In the genomic region with DNA sequence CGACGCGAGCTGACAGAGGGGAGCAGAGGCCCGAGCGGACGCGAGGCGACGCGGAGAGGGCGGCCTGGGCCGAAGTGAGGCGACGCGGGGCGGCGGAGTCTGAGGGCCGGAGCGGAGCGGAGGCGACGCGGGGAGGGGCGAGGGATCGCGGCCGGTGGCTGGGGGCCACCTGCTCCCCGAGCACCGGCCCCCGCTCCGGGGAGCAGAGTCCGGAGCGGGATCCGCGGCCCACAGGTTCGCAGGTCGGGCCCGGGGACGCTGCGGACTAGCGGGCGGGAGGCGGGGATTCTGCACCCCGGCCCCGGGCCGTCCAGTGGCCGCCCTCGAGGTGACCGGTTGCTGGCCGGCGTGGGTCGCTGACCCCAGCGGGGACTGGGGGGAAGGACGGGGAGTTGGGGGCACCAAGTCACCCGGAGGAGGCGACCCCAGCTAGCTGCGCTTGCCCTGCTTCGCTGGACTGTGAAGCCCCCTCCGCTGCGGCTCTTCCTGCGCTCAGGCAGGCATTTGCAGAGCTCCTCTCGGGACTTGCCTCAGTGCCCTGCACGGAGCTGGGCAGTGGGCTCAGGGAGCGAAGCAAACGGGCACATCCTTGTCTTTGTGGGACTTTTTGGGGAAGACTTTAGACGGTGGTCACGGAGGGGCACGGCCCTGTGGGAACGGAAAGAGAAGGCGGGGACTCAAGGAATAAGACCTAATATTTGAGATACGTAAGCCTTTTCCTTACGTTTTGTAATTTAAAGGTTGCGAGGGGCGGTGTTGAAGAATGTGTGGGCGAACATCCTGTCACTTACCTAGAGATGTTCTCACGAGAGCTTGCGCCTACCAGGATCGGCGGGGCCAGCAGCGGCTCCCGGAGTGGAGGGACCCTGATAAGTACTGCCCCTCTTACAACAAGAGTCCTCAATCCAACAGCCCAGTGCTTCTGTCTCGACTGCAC, we compare ENCODE assay signal across 8 cellular contexts. TPM values are rescaled to one million over a fixed set of nuclear protein-coding genes. Genes with fewer than 3 reads are reported as not detected.
DNase-seq lines count a peak whose midpoint lies in the region; ATAC-seq and TF ChIP-seq lines count a peak whose summit lies in the region.

No MANE protein-coding gene starts in this region.

- no peak overlapping the region for H2AK5ac ChIP-seq in mesendoderm (ENCODE audit: low read length)

- peaks cover 6% of the 10 kb centered on the region for H3K4me1 ChIP-seq in mesendoderm (ENCODE audit: control insufficient read depth, low read depth, low read length)

- H4K5ac ChIP-seq in mesendoderm (ENCODE audit: low read length) = no peak overlapping the region

- peak overlapping the region; percentile 89 for H3K27ac ChIP-seq in 22Rv1
- peak overlapping the region; percentile 88 for H3K27ac ChIP-seq in mesendoderm (ENCODE audit: low read depth, low read length)

- H4K8ac ChIP-seq in mesendoderm (ENCODE audit: low read depth, low read length) = no peak overlapping the region

- DNase-seq in NCI-H1092 (lab: John Stamatoyannopoulos, UW) = peak; percentile 2
- DNase-seq in activated CD4-positive, alpha-beta T cell treated with anti-CD3 and anti-CD28 coated beads, Interleukin-2, amount 50 U/mL, for 4 hours = peak; percentile 38 to 49
- DNase-seq in effector CD8-positive, alpha-beta T cell (lab: John Stamatoyannopoulos, UW) = peak; percentile 46
- DNase-seq in mesendoderm = peak; percentile 83
- peak; percentile 8 to 27 for DNase-seq in stimulated activated CD8-positive, alpha-beta memory T cell treated with anti-CD3 and anti-CD28 coated beads, Interleukin-2, amount 100 ng/mL, for 1 hour (ENCODE audit: low read depth in 2 of 2)

- no peak overlapping the region for H2BK120ac ChIP-seq in mesendoderm (ENCODE audit: low read depth, low read length)

- H3K27me3 ChIP-seq in mesendoderm (ENCODE audit: insufficient read depth, low read length, poor library complexity) = no peaks in the 10 kb centered on the region

- peak overlapping the region; percentile 18 for H3K4ac ChIP-seq in mesendoderm (ENCODE audit: low read depth, low read length)

- H2BK5ac ChIP-seq in mesendoderm (ENCODE audit: low read length) = no peak overlapping the region

- ATAC-seq in GM18498 (IDR thresholded peaks at IDR 0.05; ENCODE audit: unreplicated experiment) = peak; percentile 1
- ATAC-seq in GM21717 (IDR thresholded peaks at IDR 0.05; ENCODE audit: unreplicated experiment) = no peak

- peak overlapping the region; percentile 89 for H3K9ac ChIP-seq in mesendoderm (ENCODE audit: low read length)

- H3K36me3 ChIP-seq in mesendoderm (ENCODE audit: control insufficient read depth, insufficient read depth, low read length) = peaks cover 5% of the 10 kb centered on the region

- H3K23ac ChIP-seq in mesendoderm (ENCODE audit: low read length) = peak overlapping the region; percentile 75

- H2BK15ac ChIP-seq in mesendoderm (replicated peaks; ENCODE audit: low read depth) = no peak overlapping the region

- no peaks in the 10 kb centered on the region for H3K79me2 ChIP-seq in mesendoderm (ENCODE audit: control insufficient read depth, insufficient read depth, low read length)

- H3K4me3 ChIP-seq in mesendoderm (ENCODE audit: low read length) = peak overlapping the region; percentile 93

- no CpG with 5 or more reads among the region's 82 CpGs for WGBS in mesendoderm (ENCODE audit: extremely low coverage, insufficient coverage, low lambda C conversion rate)

- H3K79me1 ChIP-seq in mesendoderm (ENCODE audit: low read length) = peaks cover 1% of the 10 kb centered on the region

- peak overlapping the region; percentile 96 for H3K56ac ChIP-seq in mesendoderm (ENCODE audit: low read length)

- H3K4me2 ChIP-seq in mesendoderm (ENCODE audit: low read length) = peak overlapping the region; percentile 95

- H3K18ac ChIP-seq in mesendoderm (ENCODE audit: low read length) = peak overlapping the region; percentile 62

- TF ChIP-seq CTCF in 22Rv1 (IDR thresholded peaks at IDR 0.05) = no peak

RNA-seq across cellular contexts. Expression of gene HMCES, which starts 0.6 kb away (rescaled TPM):
- 25.1 TPM for polyA plus RNA-seq in mesendoderm (2013, experiment 1 of 2)
- 25.3 TPM for polyA plus RNA-seq in mesendoderm (2013, experiment 2 of 2)

RNA-seq across cellular contexts. Expression of gene COPG1, which starts 29.8 kb away (rescaled TPM):
- 44.8 TPM for polyA plus RNA-seq in mesendoderm (2013, experiment 1 of 2)
- polyA plus RNA-seq in mesendoderm (2013, experiment 2 of 2) = 44.9 TPM

Comparison
In these comparisons a context has a peak if more than half of its experiments do, and no peak if none do; other contexts are left out.
1. DNase-seq: peak in every context shown above with its lines; median percentile 83 in mesendoderm; 46 in effector CD8-positive, alpha-beta T cell; 44 in activated CD4-positive, alpha-beta T cell treated with anti-CD3 and anti-CD28 coated beads, Interleukin-2, amount 50 U/mL, for 4 hours; 18 in stimulated activated CD8-positive, alpha-beta memory T cell treated with anti-CD3 and anti-CD28 coated beads, Interleukin-2, amount 100 ng/mL, for 1 hour; 2 in NCI-H1092.